9 cellular contexts compared by ENCODE assay signal in genomic region chr5:33641722-33642505, GRCh38.
A peak's percentile ranks its signal among the peaks of the same experiment; 100 is the strongest.
DNase-seq lines count a peak whose midpoint lies in the region; ATAC-seq and TF ChIP-seq lines count a peak whose summit lies in the region.
"Had no signal": no experiment of that assay in that cellular context is flagged by ENCODE, and none has a peak within 500 bp of the region (broad histone marks: within the 10 kb centered on the region; RNA-seq: fewer than 3 reads in every experiment).

No MANE protein-coding gene starts in this region.

- WGBS in prostate gland, result 44% methylated on average over 12 of the region's 12 CpGs

- H3K27me3 ChIP-seq in tibial artery (no peaks in the 10 kb centered on the region), prostate gland (replicated peaks; ENCODE audit: insufficient read depth) (no peaks in the 10 kb centered on the region)
- H3K27me3 ChIP-seq: thyroid gland had no signal

- ATAC-seq in GM18867 (IDR thresholded peaks at IDR 0.05; ENCODE audit: unreplicated experiment), result peak; percentile 58

- TF ChIP-seq POLR2A in prostate gland (IDR thresholded peaks at IDR 0.05), result no peak

- peak; percentile 76 for DNase-seq in A172 (ENCODE audit: low spot score)
- peak; percentile 20 for DNase-seq in LHCN-M2 (ENCODE audit: low read depth)
- DNase-seq in cardiac fibroblast (ENCODE audit: low read depth in 2 of 2), result peak; percentile 36 to 69
- DNase-seq in GOT3 (lab: John Stamatoyannopoulos, UW), result no peak
- DNase-seq in tibial artery, result no peak
- DNase-seq in prostate gland (ENCODE audit: low spot score), result no peak
- DNase-seq in NCI-H345 treated with DMSO at 0.1 percent for 48 hours (lab: John Stamatoyannopoulos, UW; ENCODE audit: unreplicated experiment), result no peak

- H3K27ac ChIP-seq in tibial artery (no peak overlapping the region), prostate gland (no peak overlapping the region)
- H3K27ac ChIP-seq: thyroid gland had no signal

- H3K36me3 ChIP-seq in tibial artery (peaks cover 2 to 11% (median 6%) of the 10 kb centered on the region in 3 donors), prostate gland (no peaks in the 10 kb centered on the region)
- H3K36me3 ChIP-seq: thyroid gland had no signal

- intact Hi-C loops in tibial artery (cut with DNase I; ENCODE audit: low total_unique reads) (no loop called here), prostate gland (cut with DNase I) (no loop called here)

- H3K9me3 ChIP-seq in tibial artery (no peaks in the 10 kb centered on the region), prostate gland (no peaks in the 10 kb centered on the region)
- H3K9me3 ChIP-seq: thyroid gland had no signal

- H3K4me1 ChIP-seq in tibial artery, result no peaks in the 10 kb centered on the region
- H3K4me1 ChIP-seq in prostate gland (replicated peaks), result no peaks in the 10 kb centered on the region
- H3K4me1 ChIP-seq: thyroid gland had no signal

- H3K4me3 ChIP-seq in cardiac fibroblast (replicated peaks in 1 of 2; ENCODE audit: low read depth in 2 of 2, low read length in 2 of 2) (no peak overlapping the region), tibial artery (no peak overlapping the region), prostate gland (no peak overlapping the region)
- H3K4me3 ChIP-seq: thyroid gland had no signal

- no peak for TF ChIP-seq CTCF in cardiac fibroblast (IDR thresholded peaks at IDR 0.05; ENCODE audit: low read depth, low read length)
- TF ChIP-seq CTCF in tibial artery (IDR thresholded peaks at IDR 0.05), result no peak
- TF ChIP-seq CTCF in prostate gland (IDR thresholded peaks at IDR 0.05), result no peak

Comparison
In these comparisons a context has a peak if more than half of its experiments do, and no peak if none do; other contexts are left out.
1. DNase-seq: peak in A172 (single experiment), LHCN-M2 (single experiment) and cardiac fibroblast (2 of 2); none in GOT3 (single experiment), tibial artery (0 of 2), prostate gland (single experiment) and NCI-H345 treated with DMSO at 0.1 percent for 48 hours (single experiment).